Comparison of ENCODE assay signal across 8 cellular contexts in genomic region chr1:51506537-51506936, GRCh38. TPM values are rescaled to one million over a fixed set of nuclear protein-coding genes. Genes with fewer than 3 reads are reported as not detected.
DNase-seq lines count a peak whose midpoint lies in the region; ATAC-seq and TF ChIP-seq lines count a peak whose summit lies in the region.

No MANE protein-coding gene starts in this region.

- H3K4me3 ChIP-seq in RWPE2 (ENCODE audit: severe bottlenecking) (no peak overlapping the region), uterus (peak overlapping the region; percentile 12 to 19)

- DNase-seq in activated T-cell treated with anti-CD3 and anti-CD28 coated beads, Interleukin-2, amount 50 U/mL, for 72 hours = no peak
- no peak for DNase-seq in activated T-cell treated with anti-CD3 and anti-CD28 coated beads, Interleukin-2, amount 50 U/mL, for 1 hour
- DNase-seq in RWPE2 (ENCODE audit: low spot score) (no peak), left cardiac atrium (no peak), uterus (peak; percentile 32 to 37), HuH-7.5 (ENCODE audit: low spot score) (no peak), islet precursor cell (no peak)
- no peak for DNase-seq in stimulated activated CD4-positive, alpha-beta T cell treated with anti-CD3 and anti-CD28 coated beads, Interleukin-4, amount 100 ng/mL, for 1 hour

- no peaks in the 10 kb centered on the region for H3K9me3 Mint-ChIP-seq in activated T-cell treated with anti-CD3 and anti-CD28 coated beads, Interleukin-2, amount 50 U/mL, for 72 hours

- H3K9me3 ChIP-seq in RWPE2 (ENCODE audit: severe bottlenecking) (no peaks in the 10 kb centered on the region), uterus (no peaks in the 10 kb centered on the region)

- H3K36me3 ChIP-seq in RWPE2 (ENCODE audit: low read depth) = peaks cover 11% of the 10 kb centered on the region; the same call in 1 of the 2 replicates
- H3K36me3 ChIP-seq in uterus = no peaks in the 10 kb centered on the region

- H3K4me1 Mint-ChIP-seq in activated T-cell treated with anti-CD3 and anti-CD28 coated beads, Interleukin-2, amount 50 U/mL, for 72 hours (ENCODE audit: low read depth) = peaks cover 56% of the 10 kb centered on the region

- peak in 1 of 2 donors; percentile 41 for ATAC-seq in activated T-cell treated with anti-CD3 and anti-CD28 coated beads, Interleukin-2, amount 50 U/mL, for 72 hours (replicated peaks in 1 of 2)
- ATAC-seq in RWPE2 (ENCODE audit: low read depth) = no peak
- ATAC-seq in left cardiac atrium = peak; percentile 79 to 87

- no peaks in the 10 kb centered on the region for H3K27me3 ChIP-seq in RWPE2 (ENCODE audit: insufficient read depth, poor library complexity, severe bottlenecking)
- H3K27me3 ChIP-seq in uterus = no peaks in the 10 kb centered on the region

- intact Hi-C loops in left cardiac atrium (cut with DNase I) = no loop called here
- intact Hi-C loops in uterus (cut with DNase I; ENCODE audit: low total_unique reads) = no loop called here

- H3K4me1 ChIP-seq in RWPE2 (ENCODE audit: insufficient read depth, poor library complexity, severe bottlenecking) (no peaks in the 10 kb centered on the region), uterus (peaks cover 0 to 4% of the 10 kb centered on the region in 2 donors)

- peak overlapping the region; percentile 9 to 58 for H3K4me3 Mint-ChIP-seq in activated T-cell treated with anti-CD3 and anti-CD28 coated beads, Interleukin-2, amount 50 U/mL, for 72 hours

- H3K27ac ChIP-seq in RWPE2 (ENCODE audit: poor library complexity, severe bottlenecking) (peak overlapping the region; percentile 5), uterus (peak overlapping the region in 1 of 2 donors; percentile 69)

- TF ChIP-seq CTCF in RWPE2 (IDR thresholded peaks at IDR 0.05; ENCODE audit: poor library complexity, severe bottlenecking) (no peak), uterus (IDR thresholded peaks at IDR 0.05) (no peak)

- H3K36me3 Mint-ChIP-seq in activated T-cell treated with anti-CD3 and anti-CD28 coated beads, Interleukin-2, amount 50 U/mL, for 72 hours (ENCODE audit: insufficient read depth in 2 of 2) = peaks cover 2 to 3% of the 10 kb centered on the region in 2 donors

- H3K27ac Mint-ChIP-seq in activated T-cell treated with anti-CD3 and anti-CD28 coated beads, Interleukin-2, amount 50 U/mL, for 72 hours = peak overlapping the region; percentile 76

- no peaks in the 10 kb centered on the region for H3K27me3 Mint-ChIP-seq in activated T-cell treated with anti-CD3 and anti-CD28 coated beads, Interleukin-2, amount 50 U/mL, for 72 hours (ENCODE audit: low read depth)

- TF ChIP-seq POLR2A in uterus (IDR thresholded peaks at IDR 0.05) = no peak

RNA-seq across cellular contexts. Expression of gene EPS15, which starts 12.5 kb away (rescaled TPM):
- 10 to 100 TPM; 78.0 to 84.0 TPM for total RNA-seq in activated T-cell treated with anti-CD3 and anti-CD28 coated beads, Interleukin-2, amount 50 U/mL, for 72 hours
- total RNA-seq in left cardiac atrium = 10 to 100 TPM; 59.5 to 64.8 TPM
- 100 to 1,000 TPM in 2 of 4 donors, 10 to 100 TPM in 2; 30.7 to 133 (median 81.1) TPM for total RNA-seq in uterus

Comparison
In these comparisons a context has a peak if more than half of its experiments do, and no peak if none do; other contexts are left out.
1. DNase-seq: peak in uterus (2 of 2); none in activated T-cell treated with anti-CD3 and anti-CD28 coated beads, Interleukin-2, amount 50 U/mL, for 72 hours (0 of 2), activated T-cell treated with anti-CD3 and anti-CD28 coated beads, Interleukin-2, amount 50 U/mL, for 1 hour (single experiment), RWPE2 (single experiment), left cardiac atrium (single experiment), stimulated activated CD4-positive, alpha-beta T cell treated with anti-CD3 and anti-CD28 coated beads, Interleukin-4, amount 100 ng/mL, for 1 hour (single experiment), HuH-7.5 (single experiment) and islet precursor cell (single experiment).